ENCODE assay signal across 11 cellular contexts in genomic region chr15:38378162-38378560, GRCh38.
DNase-seq lines count a peak whose midpoint lies in the region; ATAC-seq, FAIRE-seq and TF ChIP-seq lines count a peak whose summit lies in the region.
"Had no signal": no experiment of that assay in that cellular context is flagged by ENCODE, and none has a peak within 500 bp of the region (broad histone marks: within the 10 kb centered on the region; RNA-seq: fewer than 3 reads in every experiment).

No MANE protein-coding gene starts in this region.

- peaks cover 6 to 14% (median 9%) of the 10 kb centered on the region in 3 donors for H3K27me3 Mint-ChIP-seq in immature natural killer cell (ENCODE audit: low read depth in 3 of 3)

- H3K27me3 ChIP-seq in Peyer's patch (no peaks in the 10 kb centered on the region), lower lobe of right lung (ENCODE audit: low read depth) (no peaks in the 10 kb centered on the region), small intestine (ENCODE audit: control insufficient read depth in 2 of 2, insufficient read depth in 2 of 2, low read length in 2 of 2) (no peaks in the 10 kb centered on the region)

- H3K4me3 Mint-ChIP-seq in immature natural killer cell: no peak overlapping the region
- H3K4me3 Mint-ChIP-seq: IgD-negative memory B cell; T-helper 1 cell treated with Interleukin-12 subunit alpha and Interleukin-12 subunit beta and Interleukin-4 antibody, amounts not matched to agents 30 μg/mL and 1 μg/mL, for 36 hours had no signal

- H3K9me3 Mint-ChIP-seq in immature natural killer cell: no peaks in the 10 kb centered on the region
- H3K9me3 Mint-ChIP-seq: IgD-negative memory B cell; T-helper 1 cell treated with Interleukin-12 subunit alpha and Interleukin-12 subunit beta and Interleukin-4 antibody, amounts not matched to agents 30 μg/mL and 1 μg/mL, for 36 hours had no signal

- no peak overlapping the region for H3K4me3 ChIP-seq in Peyer's patch
- no peak overlapping the region for H3K4me3 ChIP-seq in epithelial cell of esophagus (ENCODE audit: low read length)
- H3K4me3 ChIP-seq in lower lobe of right lung: no peak overlapping the region
- H3K4me3 ChIP-seq in small intestine (ENCODE audit: low read depth in 1 of 2, low read length in 2 of 2): no peak overlapping the region

- H3K4me1 ChIP-seq in Peyer's patch (no peaks in the 10 kb centered on the region), lower lobe of right lung (peaks cover 19% of the 10 kb centered on the region), small intestine (ENCODE audit: control insufficient read depth in 2 of 2, insufficient read depth in 1 of 2, low read depth in 1 of 2, low read length in 1 of 2) (no peaks in the 10 kb centered on the region)

- DNase-seq in Peyer's patch (peak in 1 of 3 donors; percentile 49), epithelial cell of esophagus (ENCODE audit: low read depth) (peak; percentile 23), lower lobe of right lung (peak; percentile 63), small intestine (no peak), ureter (ENCODE audit: low spot score) (no peak), immature natural killer cell (no peak), NCI-H226 (no peak), pons (ENCODE audit: low spot score) (no peak)
- DNase-seq: NCI-H446 had no signal

- 28 to 47% (median 31%) methylated on average over 10 of the region's 10 CpGs for WGBS in small intestine, 3 donors

- no peak for TF ChIP-seq POLR2A in Peyer's patch (IDR thresholded peaks at IDR 0.05)

- TF ChIP-seq CTCF in Peyer's patch (IDR thresholded peaks at IDR 0.05) (no peak), epithelial cell of esophagus (IDR thresholded peaks at IDR 0.05; ENCODE audit: insufficient read depth, low read depth, low read length, missing control alignments) (no peak), lower lobe of right lung (IDR thresholded peaks at IDR 0.05) (no peak)

- H3K27ac ChIP-seq in Peyer's patch (peak overlapping the region in 3 of 4 donors; percentile 2 to 62 (median 39)), lower lobe of right lung (peak overlapping the region; percentile 51), small intestine (ENCODE audit: low read depth in 1 of 2, low read length in 1 of 2) (peak overlapping the region; percentile 12 to 61)

- H3K36me3 Mint-ChIP-seq in immature natural killer cell: no peaks in the 10 kb centered on the region
- H3K36me3 Mint-ChIP-seq: IgD-negative memory B cell had no signal

- no peaks in the 10 kb centered on the region for H3K4me1 Mint-ChIP-seq in immature natural killer cell
- H3K4me1 Mint-ChIP-seq: IgD-negative memory B cell had no signal

- intact Hi-C loops in lower lobe of right lung (cut with DNase I): no loop called here

- peak; percentile 42 to 49 for ATAC-seq in lower lobe of right lung

- no peak overlapping the region for H3K27ac Mint-ChIP-seq in immature natural killer cell
- H3K27ac Mint-ChIP-seq: IgD-negative memory B cell; T-helper 1 cell treated with Interleukin-12 subunit alpha and Interleukin-12 subunit beta and Interleukin-4 antibody, amounts not matched to agents 30 μg/mL and 1 μg/mL, for 36 hours had no signal

- FAIRE-seq in small intestine (lab: Jason Lieb, UNC): no peak

- H3K36me3 ChIP-seq in Peyer's patch (no peaks in the 10 kb centered on the region), lower lobe of right lung (no peaks in the 10 kb centered on the region), small intestine (ENCODE audit: control insufficient read depth in 2 of 2, insufficient read depth in 2 of 2, low read length in 2 of 2) (no peaks in the 10 kb centered on the region)

- H3K9me3 ChIP-seq in Peyer's patch: no peaks in the 10 kb centered on the region
- H3K9me3 ChIP-seq in lower lobe of right lung: no peaks in the 10 kb centered on the region
- no peaks in the 10 kb centered on the region for H3K9me3 ChIP-seq in small intestine (ENCODE audit: control insufficient read depth, low read depth)

Comparison
In these comparisons a context has a peak if more than half of its experiments do, and no peak if none do; other contexts are left out.
1. DNase-seq: peak in epithelial cell of esophagus (single experiment) and lower lobe of right lung (single experiment); none in small intestine (single experiment), ureter (single experiment), immature natural killer cell (0 of 3), NCI-H226 (single experiment) and pons (single experiment).
2. Peak in every context shown above with its lines, with median percentiles within 50 percentile points of each other: H3K27ac ChIP-seq.